In the genomic region with DNA sequence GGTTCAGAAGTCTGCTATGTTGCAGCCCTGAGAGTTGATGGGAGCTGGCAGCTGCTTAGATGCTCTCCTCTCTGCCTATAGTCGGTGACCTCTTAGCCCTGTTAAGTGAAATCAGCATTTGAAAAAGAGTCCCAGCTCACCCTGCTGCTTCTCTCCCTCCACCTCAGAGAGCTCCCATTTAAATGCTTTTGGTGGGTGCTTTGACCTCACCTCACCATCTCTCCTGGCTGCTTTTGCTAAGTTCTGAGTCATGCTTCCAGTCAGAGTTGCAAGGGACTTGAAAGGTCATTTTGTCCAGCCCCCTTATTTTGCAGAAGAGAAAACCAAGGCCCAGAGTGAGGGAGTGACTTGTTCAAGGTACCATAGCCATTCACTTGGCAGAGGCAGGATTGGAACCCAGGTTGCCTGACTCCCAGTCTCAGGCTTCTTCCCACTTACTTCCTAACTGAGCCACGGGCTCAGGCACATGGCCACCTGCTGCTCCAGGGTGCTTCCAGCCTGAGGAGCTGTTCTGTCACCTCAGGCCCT, we compare ENCODE assay signal across 11 cellular contexts. TPM values are rescaled to one million over a fixed set of nuclear protein-coding genes. Genes with fewer than 3 reads are reported as not detected.
DNase-seq lines count a peak whose midpoint lies in the region; ATAC-seq and TF ChIP-seq lines count a peak whose summit lies in the region.
"Had no signal": no experiment of that assay in that cellular context is flagged by ENCODE, and none has a peak within 500 bp of the region (broad histone marks: within the 10 kb centered on the region; RNA-seq: fewer than 3 reads in every experiment).

No MANE protein-coding gene starts in this region.

- no peaks in the 10 kb centered on the region for H3K9me3 ChIP-seq in muscle layer of duodenum (ENCODE audit: control insufficient read depth in 1 of 2, low read length in 2 of 2)

- peak overlapping the region in 2 of 3 donors; percentile 16 to 31 for H3K27ac Mint-ChIP-seq in IgD-negative memory B cell

- DNase-seq in CD1c-positive myeloid dendritic cell (ENCODE audit: extremely low spot score) (peak; percentile 35), choroid plexus epithelial cell (ENCODE audit: low read depth) (peak; percentile 55), HUDEP-2 (lab: John Stamatoyannopoulos, UW; ENCODE audit: unreplicated experiment in 76 of 76) (no peak), T-helper 2 cell (no peak)
- DNase-seq: effector CD8-positive, alpha-beta T cell; NCI-H146 had no signal

- H3K4me1 ChIP-seq in muscle layer of duodenum (ENCODE audit: control insufficient read depth in 1 of 2, insufficient read depth in 2 of 2, low read length in 2 of 2) = peaks cover 43 to 64% of the 10 kb centered on the region in 2 donors

- H3K27me3 ChIP-seq in muscle layer of duodenum (ENCODE audit: low read depth, low read length) = no peaks in the 10 kb centered on the region

- peaks cover 41 to 55% (median 43%) of the 10 kb centered on the region in 3 donors for H3K4me1 Mint-ChIP-seq in IgD-negative memory B cell

- peaks cover 3% of the 10 kb centered on the region for H3K36me3 Mint-ChIP-seq in IgD-negative memory B cell

- H3K4me3 ChIP-seq in choroid plexus epithelial cell (ENCODE audit: low read depth, low read length) = peak overlapping the region; percentile 86
- peak overlapping the region; percentile 82 to 83 for H3K4me3 ChIP-seq in muscle layer of duodenum (ENCODE audit: low read depth in 1 of 2, low read length in 2 of 2)

- H3K27me3 Mint-ChIP-seq in IgD-negative memory B cell = no peaks in the 10 kb centered on the region

- H3K9me3 Mint-ChIP-seq in IgD-negative memory B cell = no peaks in the 10 kb centered on the region

- H3K36me3 ChIP-seq in muscle layer of duodenum (ENCODE audit: control insufficient read depth in 1 of 2, insufficient read depth in 2 of 2, low read length in 2 of 2) = no peaks in the 10 kb centered on the region

- H3K27ac ChIP-seq in muscle layer of duodenum (ENCODE audit: low read length) = peak overlapping the region; percentile 99
- H3K27ac ChIP-seq: VCaP had no signal

- peak overlapping the region in 1 of 4 donors; percentile 98 for H3K4me3 Mint-ChIP-seq in IgD-negative memory B cell

- no peak for ATAC-seq in HG03565 (IDR thresholded peaks at IDR 0.05; ENCODE audit: unreplicated experiment)
- no peak for ATAC-seq in HG02642 (IDR thresholded peaks at IDR 0.05; ENCODE audit: poor library complexity, unreplicated experiment)

- TF ChIP-seq CTCF in choroid plexus epithelial cell (conservative IDR thresholded peaks at IDR 0.05; ENCODE audit: low read depth, low read length) = no peak

RNA-seq across cellular contexts. Expression of a gene that starts 3.3 kb away (rescaled TPM):
- polyA plus RNA-seq in IgD-negative memory B cell = 4.1 TPM

RNA-seq across cellular contexts. Expression of a gene that starts 52.6 kb away (rescaled TPM):
- polyA plus RNA-seq in IgD-negative memory B cell = 0.31 TPM

Comparison
In these comparisons a context has a peak if more than half of its experiments do, and no peak if none do; other contexts are left out.
1. DNase-seq: peak in CD1c-positive myeloid dendritic cell (single experiment) and choroid plexus epithelial cell (single experiment); none in HUDEP-2 (0 of 76) and T-helper 2 cell (0 of 5).